Comparison of ENCODE assay signal across 6 cellular contexts in genomic region chr22:37806409-37807338, GRCh38. TPM values are rescaled to one million over a fixed set of nuclear protein-coding genes. Genes with fewer than 3 reads are reported as not detected.
A peak's percentile ranks its signal among the peaks of the same experiment; 100 is the strongest.
DNase-seq lines count a peak whose midpoint lies in the region; ATAC-seq and TF ChIP-seq lines count a peak whose summit lies in the region.

No MANE protein-coding gene starts in this region.

- no peak for ATAC-seq in activated CD8-positive, alpha-beta memory T cell treated with anti-CD3 and anti-CD28 coated beads, Interleukin-2, amount 10 ng/mL, durations not matched to agents 7 days and 5 days

- peaks cover 39% of the 10 kb centered on the region for H3K79me2 ChIP-seq in neural progenitor cell (ENCODE audit: low read depth)

- no peak for DNase-seq in activated CD8-positive, alpha-beta memory T cell treated with anti-CD3 and anti-CD28 coated beads, Interleukin-2, amount 10 ng/mL, durations not matched to agents 7 days and 5 days
- DNase-seq in activated CD8-positive, alpha-beta memory T cell treated with anti-CD3 and anti-CD28 coated beads for 24 hours, result no peak
- no peak for DNase-seq in MCF 10A (ENCODE audit: unreplicated experiment)
- DNase-seq in neural progenitor cell (ENCODE audit: low spot score), result peak; percentile 49
- DNase-seq in NCI-H774 (lab: John Stamatoyannopoulos, UW), result no peak
- DNase-seq in cerebellar nuclear complex (lab: John Stamatoyannopoulos, UW), result no peak

- no peaks in the 10 kb centered on the region for H3K36me3 Mint-ChIP-seq in activated CD8-positive, alpha-beta memory T cell treated with anti-CD3 and anti-CD28 coated beads, Interleukin-2, amount 10 ng/mL, durations not matched to agents 7 days and 5 days
- peaks cover 9% of the 10 kb centered on the region for H3K36me3 Mint-ChIP-seq in MCF 10A (ENCODE audit: insufficient read depth, unreplicated experiment)
- H3K36me3 Mint-ChIP-seq in neural progenitor cell, result no peaks in the 10 kb centered on the region

- H3K4me3 ChIP-seq in neural progenitor cell, result peak overlapping the region; percentile 81

- peak overlapping the region; percentile 47 for H3K9ac ChIP-seq in neural progenitor cell

- H2AFZ ChIP-seq in neural progenitor cell (replicated peaks), result no peak overlapping the region

- no peak overlapping the region for H3K27ac ChIP-seq in neural progenitor cell

- H3K4me2 ChIP-seq in neural progenitor cell, result peak overlapping the region; percentile 99

- TF ChIP-seq CTCF in MCF 10A (IDR thresholded peaks at IDR 0.05; ENCODE audit: unreplicated experiment) (no peak), neural progenitor cell (IDR thresholded peaks at IDR 0.05) (no peak)

- no peaks in the 10 kb centered on the region for H3K9me3 Mint-ChIP-seq in activated CD8-positive, alpha-beta memory T cell treated with anti-CD3 and anti-CD28 coated beads, Interleukin-2, amount 10 ng/mL, durations not matched to agents 7 days and 5 days (ENCODE audit: low read depth)
- H3K9me3 Mint-ChIP-seq in MCF 10A (ENCODE audit: unreplicated experiment) (no peaks in the 10 kb centered on the region), neural progenitor cell (peaks cover 3% of the 10 kb centered on the region)

- H3K4me3 Mint-ChIP-seq in activated CD8-positive, alpha-beta memory T cell treated with anti-CD3 and anti-CD28 coated beads, Interleukin-2, amount 10 ng/mL, durations not matched to agents 7 days and 5 days, result peak overlapping the region; percentile 69
- H3K4me3 Mint-ChIP-seq in MCF 10A (ENCODE audit: unreplicated experiment), result peak overlapping the region; percentile 78
- H3K4me3 Mint-ChIP-seq in neural progenitor cell, result peak overlapping the region; percentile 88

- CTCF ChIA-PET in activated CD8-positive, alpha-beta memory T cell treated with anti-CD3 and anti-CD28 coated beads, Interleukin-2, amount 10 ng/mL, durations not matched to agents 7 days and 5 days (lab: Charles Lee), result interaction anchor here (0.8 to 4.8 kb wide), 5 partner anchors 12 to 121 kb away, joined by 3 to 61 read pairs (median 4); partner anchors contain the start of genes ANKRD54 and NOL12
- CTCF ChIA-PET in MCF 10A (lab: Yijun Ruan, JAX), result interaction anchor here (0.7 to 1.1 kb wide), 2 partner anchors 56 to 128 kb away, joined by 3 to 8 read pairs; no protein-coding TSS in a partner anchor

- H3K36me3 ChIP-seq in neural progenitor cell, result no peaks in the 10 kb centered on the region

- H3K4me1 ChIP-seq in neural progenitor cell, result peaks cover 35% of the 10 kb centered on the region

- no TSS peak for BruUV-seq in MCF 10A (replicated peaks; lab: Mats Ljungman, UMichigan)

- peaks cover 54% of the 10 kb centered on the region for H3K27me3 Mint-ChIP-seq in activated CD8-positive, alpha-beta memory T cell treated with anti-CD3 and anti-CD28 coated beads, Interleukin-2, amount 10 ng/mL, durations not matched to agents 7 days and 5 days
- H3K27me3 Mint-ChIP-seq in MCF 10A (ENCODE audit: insufficient read depth, unreplicated experiment) (no peaks in the 10 kb centered on the region), neural progenitor cell (ENCODE audit: insufficient read depth, low read depth) (peaks cover 20% of the 10 kb centered on the region)

- H3K9me3 ChIP-seq in neural progenitor cell (ENCODE audit: low read depth), result no peaks in the 10 kb centered on the region

- H3F3A ChIP-seq in neural progenitor cell (ENCODE audit: low read depth), result peaks cover 63% of the 10 kb centered on the region

- POLR2A ChIA-PET in MCF 10A (lab: Yijun Ruan, JAX), result interaction anchor here (0.6 to 3.7 kb wide), 19 partner anchors 9 to 243 kb away, joined by 3 to 39 read pairs (median 7); partner anchors contain the start of genes ANKRD54, C22orf23, EIF3L and GGA1

- intact Hi-C loops in MCF 10A (cut with micrococcal nuclease), result no loop called here

- H3K27ac Mint-ChIP-seq in activated CD8-positive, alpha-beta memory T cell treated with anti-CD3 and anti-CD28 coated beads, Interleukin-2, amount 10 ng/mL, durations not matched to agents 7 days and 5 days, result no peak overlapping the region
- H3K27ac Mint-ChIP-seq in MCF 10A (ENCODE audit: low read depth, unreplicated experiment), result peak overlapping the region; percentile 59
- H3K27ac Mint-ChIP-seq in neural progenitor cell, result peak overlapping the region; percentile 6

- peaks cover 35% of the 10 kb centered on the region for H3K4me1 Mint-ChIP-seq in activated CD8-positive, alpha-beta memory T cell treated with anti-CD3 and anti-CD28 coated beads, Interleukin-2, amount 10 ng/mL, durations not matched to agents 7 days and 5 days
- H3K4me1 Mint-ChIP-seq in MCF 10A (ENCODE audit: insufficient read depth, unreplicated experiment), result peaks cover 13% of the 10 kb centered on the region
- H3K4me1 Mint-ChIP-seq in neural progenitor cell, result peaks cover 36% of the 10 kb centered on the region

- H4K20me1 ChIP-seq in neural progenitor cell (ENCODE audit: low read depth), result peaks cover 45% of the 10 kb centered on the region

- H3K27me3 ChIP-seq in neural progenitor cell, result peaks cover 42% of the 10 kb centered on the region

RNA-seq across cellular contexts. Expression of gene GCAT, which starts 1.1 kb away (rescaled TPM):
- 10 to 100 TPM; 14.9 to 18.3 TPM for total RNA-seq in activated CD8-positive, alpha-beta memory T cell treated with anti-CD3 and anti-CD28 coated beads, Interleukin-2, amount 10 ng/mL, durations not matched to agents 7 days and 5 days
- total RNA-seq in MCF 10A (2022) (21.5 and 32.8 TPM in 2 replicates), neural progenitor cell (ENCODE audit: low replicate concordance) (21.2 and 25.1 TPM in 2 replicates)

RNA-seq across cellular contexts. Expression of gene GALR3, which starts 16.5 kb away (rescaled TPM):
- not detected for total RNA-seq in activated CD8-positive, alpha-beta memory T cell treated with anti-CD3 and anti-CD28 coated beads, Interleukin-2, amount 10 ng/mL, durations not matched to agents 7 days and 5 days
- total RNA-seq in MCF 10A (2022) (0.26 and 0.27 TPM in 2 replicates), neural progenitor cell (ENCODE audit: low replicate concordance) (0.37 TPM in 1 of 2 replicates, not detected in the other)

RNA-seq across cellular contexts. Expression of gene ANKRD54, which starts 37.5 kb away (rescaled TPM):
- total RNA-seq in activated CD8-positive, alpha-beta memory T cell treated with anti-CD3 and anti-CD28 coated beads, Interleukin-2, amount 10 ng/mL, durations not matched to agents 7 days and 5 days, result 10 to 100 TPM; 27.2 to 31.2 TPM
- total RNA-seq in MCF 10A (2022), result 26.0 and 26.7 TPM in 2 replicates
- 18.4 and 21.2 TPM in 2 replicates for total RNA-seq in neural progenitor cell (ENCODE audit: low replicate concordance)

RNA-seq across cellular contexts. Expression of gene EIF3L, which starts 42.5 kb away (rescaled TPM):
- total RNA-seq in activated CD8-positive, alpha-beta memory T cell treated with anti-CD3 and anti-CD28 coated beads, Interleukin-2, amount 10 ng/mL, durations not matched to agents 7 days and 5 days, result 100 to 1,000 TPM; 218 to 370 TPM
- total RNA-seq in MCF 10A (2022) (395 and 505 TPM in 2 replicates), neural progenitor cell (ENCODE audit: low replicate concordance) (904 and 971 TPM in 2 replicates)
